Comparison of ENCODE assay signal across 9 cellular contexts in genomic region chr7:134932707-134933370, GRCh38. TPM values are rescaled to one million over a fixed set of nuclear protein-coding genes. Genes with fewer than 3 reads are reported as not detected.
DNase-seq lines count a peak whose midpoint lies in the region; ATAC-seq and TF ChIP-seq lines count a peak whose summit lies in the region.
"Had no signal": no experiment of that assay in that cellular context is flagged by ENCODE, and none has a peak within 500 bp of the region (broad histone marks: within the 10 kb centered on the region; RNA-seq: fewer than 3 reads in every experiment).

No MANE protein-coding gene starts in this region.

- ATAC-seq in GM18861 (IDR thresholded peaks at IDR 0.05; ENCODE audit: unreplicated experiment) (peak; percentile 77), HG02885 (IDR thresholded peaks at IDR 0.05; ENCODE audit: poor library complexity, unreplicated experiment) (peak; percentile 72)

- H3K27me3 ChIP-seq in ovary: no peaks in the 10 kb centered on the region

- intact Hi-C loops in ovary (cut with DNase I): loop anchor here in 1 of 4 donors (10.0 kb wide), 1 partner anchor 148 kb away; no protein-coding TSS in a partner anchor

- H3K4me1 ChIP-seq in ovary (ENCODE audit: insufficient read depth): peaks cover 17% of the 10 kb centered on the region

- no peaks in the 10 kb centered on the region for H3K36me3 ChIP-seq in ovary

- TF ChIP-seq EP300 in ovary (IDR thresholded peaks at IDR 0.05): no peak

- DNase-seq in cerebellar cortex (ENCODE audit: low spot score) (peak; percentile 78), pulmonary artery endothelial cell (ENCODE audit: low read depth, low spot score) (peak; percentile 33), ovary (no peak), NCI-H1105 treated with DMSO at 0.1 percent for 48 hours (lab: John Stamatoyannopoulos, UW) (no peak)
- no peak for DNase-seq in stimulated activated CD8-positive, alpha-beta memory T cell treated with anti-CD3 and anti-CD28 coated beads, Interleukin-4, amount 100 ng/mL, for 48 hours
- no peak for DNase-seq in stimulated activated CD4-positive, alpha-beta T cell treated with anti-CD3 and anti-CD28 coated beads, Interleukin-1b, Interleukin-23, amount 100 ng/mL, for 48 hours

- H3K4me3 ChIP-seq in ovary: no peak overlapping the region

- no peak for TF ChIP-seq POLR2A in ovary (IDR thresholded peaks at IDR 0.05)

- 54 to 72% (median 58%) methylated on average over 17 of the region's 17 CpGs for WGBS in ovary, 3 donors

- H3K27ac ChIP-seq in ovary: peak overlapping the region in 1 of 2 donors; percentile 34
- H3K27ac ChIP-seq: VCaP had no signal

- no peaks in the 10 kb centered on the region for H3K9me3 ChIP-seq in ovary

- no peak for TF ChIP-seq CTCF in ovary (IDR thresholded peaks at IDR 0.05)

RNA-seq across cellular contexts. Expression of gene AGBL3, which starts 53.5 kb away (rescaled TPM):
- total RNA-seq in pulmonary artery endothelial cell: 1.4 and 1.5 TPM in 2 replicates
- total RNA-seq in ovary: 1 to 10 TPM; 2.0 to 8.1 (median 4.3) TPM
- 1 to 10 TPM; 2.9 to 4.2 TPM for polyA plus RNA-seq in ovary

Comparison
In these comparisons a context has a peak if more than half of its experiments do, and no peak if none do; other contexts are left out.
1. DNase-seq: peak in cerebellar cortex (single experiment) and pulmonary artery endothelial cell (single experiment); none in ovary (0 of 5), stimulated activated CD8-positive, alpha-beta memory T cell treated with anti-CD3 and anti-CD28 coated beads, Interleukin-4, amount 100 ng/mL, for 48 hours (single experiment), stimulated activated CD4-positive, alpha-beta T cell treated with anti-CD3 and anti-CD28 coated beads, Interleukin-1b, Interleukin-23, amount 100 ng/mL, for 48 hours (single experiment) and NCI-H1105 treated with DMSO at 0.1 percent for 48 hours (single experiment).